13 cellular contexts compared by ENCODE assay signal in the genomic region with DNA sequence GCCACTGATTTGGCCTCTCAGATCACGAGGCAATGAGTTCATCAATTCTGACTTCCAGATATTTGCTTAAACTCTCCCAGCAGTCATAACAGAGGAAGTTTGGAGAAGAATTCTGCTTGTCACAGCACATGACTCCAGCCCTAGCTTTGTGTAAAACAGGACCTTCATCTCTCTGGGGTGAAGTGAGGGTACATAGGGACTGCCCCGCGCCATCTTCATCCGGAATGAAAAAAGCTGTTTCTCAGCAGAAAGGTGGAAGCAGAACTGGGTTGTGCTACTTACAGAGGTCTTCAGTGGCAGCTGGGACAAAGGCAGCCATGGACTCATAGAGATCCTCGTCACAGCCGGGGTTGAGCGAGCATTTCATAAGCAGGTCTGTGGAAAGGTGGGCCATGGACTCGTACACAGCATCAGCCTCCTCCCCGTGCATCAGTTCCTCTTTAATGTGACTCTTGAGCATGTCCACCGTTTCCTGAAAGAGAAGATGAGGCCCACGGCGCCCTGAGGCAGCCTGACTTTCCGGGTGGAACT. TPM values are rescaled to one million over a fixed set of nuclear protein-coding genes. Genes with fewer than 3 reads are reported as not detected.
A peak's percentile ranks its signal among the peaks of the same experiment; 100 is the strongest.
DNase-seq lines count a peak whose midpoint lies in the region; ATAC-seq and TF ChIP-seq lines count a peak whose summit lies in the region.
"Had no signal": no experiment of that assay in that cellular context is flagged by ENCODE, and none has a peak within 500 bp of the region (broad histone marks: within the 10 kb centered on the region; RNA-seq: fewer than 3 reads in every experiment).

No MANE protein-coding gene starts in this region.

- H3K9me3 ChIP-seq in osteoblast (ENCODE audit: low read depth, low read length), result no peaks in the 10 kb centered on the region
- H3K9me3 ChIP-seq: SJSA1 had no signal

- ATAC-seq in HG03064 (IDR thresholded peaks at IDR 0.05; ENCODE audit: low read depth, unreplicated experiment), result peak; percentile 45
- ATAC-seq: activated CD4-positive, alpha-beta T cell treated with anti-CD3 and anti-CD28 coated beads for 36 hours; CD8-positive, alpha-beta T cell had no signal

- no peaks in the 10 kb centered on the region for H3K79me2 ChIP-seq in osteoblast (ENCODE audit: insufficient read depth, low read length)

- no peak overlapping the region for H3K27ac ChIP-seq in osteoblast (ENCODE audit: low read depth, low read length)
- H3K27ac ChIP-seq: GM23248, SJSA1 had no signal

- H3K27me3 ChIP-seq in osteoblast (ENCODE audit: insufficient read depth, low read length), result peaks cover 5% of the 10 kb centered on the region
- H3K27me3 ChIP-seq: SJSA1 had no signal

- no peaks in the 10 kb centered on the region for H3K36me3 ChIP-seq in osteoblast (ENCODE audit: insufficient read depth, low read length)
- H3K36me3 ChIP-seq: SJSA1 had no signal

- no peak overlapping the region for H3K4me3 ChIP-seq in osteoblast (ENCODE audit: insufficient read depth, low read length)
- H3K4me3 ChIP-seq: GM23248, SJSA1 had no signal

- H3K4me1 ChIP-seq in osteoblast (ENCODE audit: insufficient read depth, low read length), result no peaks in the 10 kb centered on the region
- H3K4me1 ChIP-seq: SJSA1 had no signal

- in situ Hi-C loops in GM13976 (cut with MboI; ENCODE audit: low sequenced_read_pairs, unreplicated experiment) (loop anchor here (10.0 to 25.0 kb wide), 2 partner anchors 180 to 367 kb away; no protein-coding TSS in a partner anchor), GM13977 (cut with MboI; ENCODE audit: low pct_unique_long_range_greater_than_20kb, low sequenced_read_pairs, unreplicated experiment) (loop anchor here (10.0 kb wide), 2 partner anchors 100 to 180 kb away; no protein-coding TSS in a partner anchor)

- H2AFZ ChIP-seq in osteoblast (ENCODE audit: low read length), result peak overlapping the region; percentile 34
- H2AFZ ChIP-seq: GM23248 had no signal

- no peak overlapping the region for H3K4me2 ChIP-seq in osteoblast (ENCODE audit: insufficient read depth, low read length)

- TF ChIP-seq CTCF in GM13976 (IDR thresholded peaks at IDR 0.05; ENCODE audit: borderline replicate concordance, control extremely low read depth, extremely low read depth, insufficient read depth, missing control alignments) (no peak), osteoblast (IDR thresholded peaks at IDR 0.05; ENCODE audit: extremely low read depth, low read depth, low read length) (no peak), GM13977 (IDR thresholded peaks at IDR 0.05; ENCODE audit: extremely low read depth, insufficient read depth, missing control alignments) (no peak)

- no peaks in the 10 kb centered on the region for H4K20me1 ChIP-seq in osteoblast (ENCODE audit: insufficient read depth, low read length)

- DNase-seq in GM13976 (ENCODE audit: low spot score), result peak; percentile 46
- peak; percentile 49 for DNase-seq in foreskin melanocyte
- peak; percentile 59 for DNase-seq in osteoblast (ENCODE audit: insufficient read length, low spot score, missing footprints)
- DNase-seq in MV-4-11 (lab: John Stamatoyannopoulos, UW), result no peak
- DNase-seq in OCI-M1 (lab: John Stamatoyannopoulos, UW), result no peak
- DNase-seq in activated T-cell treated with anti-CD3 and anti-CD28 coated beads for 4 hours, result no peak
- DNase-seq in GM13977 (ENCODE audit: low spot score), result no peak
- DNase-seq: activated CD4-positive, alpha-beta T cell treated with anti-CD3 and anti-CD28 coated beads for 36 hours; CD8-positive, alpha-beta T cell; GM23248; stimulated activated naive CD4-positive, alpha-beta T cell treated with Interleukin-2 at 50 U/mL for 16 hours had no signal

RNA-seq across cellular contexts. Expression of a gene that starts 58.4 kb away (rescaled TPM):
- total RNA-seq in osteoblast, result 118 and 124 TPM in 2 replicates

Comparison
In these comparisons a context has a peak if more than half of its experiments do, and no peak if none do; other contexts are left out.
1. DNase-seq: peak in GM13976 (single experiment), foreskin melanocyte (single experiment) and osteoblast (single experiment); none in MV-4-11 (single experiment), OCI-M1 (single experiment), activated T-cell treated with anti-CD3 and anti-CD28 coated beads for 4 hours (single experiment) and GM13977 (single experiment).